In genomic region chr18:26614374-26614773, GRCh38 we compare ENCODE assay signal across 21 cellular contexts.
"Had no signal": no experiment of that assay in that cellular context is flagged by ENCODE, and none has a peak within 500 bp of the region (broad histone marks: within the 10 kb centered on the region; RNA-seq: fewer than 3 reads in every experiment).

No MANE protein-coding gene starts in this region.

- H3K36me3 Mint-ChIP-seq: activated naive CD8-positive, alpha-beta T cell treated with anti-CD3 and anti-CD28 coated beads for 36 hours; immature natural killer cell; stimulated activated memory B cell treated with anti-CD40 and anti-IgM and Interleukin-4, amounts not matched to agents 10 μg/mL and 1 μg/mL and 100 μg/mL, for 72 hours; T-cell had no signal

- H3K9me3 ChIP-seq: left lung, right lobe of liver, vagina had no signal

- H3K27me3 Mint-ChIP-seq: type B pancreatic cell had no signal

- H3K27ac Mint-ChIP-seq: activated B cell treated with CpG ODN at 0.5 μM for 24 hours; activated CD4-positive, alpha-beta T cell treated with anti-CD3 and anti-CD28 coated beads for 36 hours; activated naive CD8-positive, alpha-beta T cell treated with anti-CD3 and anti-CD28 coated beads for 36 hours; immature natural killer cell; nephron; stimulated activated memory B cell treated with anti-CD40 and anti-IgM and Interleukin-4, amounts not matched to agents 10 μg/mL and 1 μg/mL and 100 μg/mL, for 72 hours; T-cell; type B pancreatic cell had no signal

- H3K79me2 ChIP-seq: parathyroid adenoma had no signal

- H3K9ac ChIP-seq: parathyroid adenoma had no signal

- H3K4me3 ChIP-seq: left lung, right lobe of liver, smooth muscle cell, vagina had no signal

- H3K4me1 ChIP-seq: left lung, parathyroid adenoma, right lobe of liver had no signal

- H3K4me3 Mint-ChIP-seq: activated B cell treated with CpG ODN at 0.5 μM for 24 hours; activated CD4-positive, alpha-beta T cell treated with anti-CD3 and anti-CD28 coated beads for 36 hours; activated naive CD8-positive, alpha-beta T cell treated with anti-CD3 and anti-CD28 coated beads for 36 hours; immature natural killer cell; nephron; stimulated activated memory B cell treated with anti-CD40 and anti-IgM and Interleukin-4, amounts not matched to agents 10 μg/mL and 1 μg/mL and 100 μg/mL, for 72 hours; T-cell; type B pancreatic cell had no signal

- H3K4me2 ChIP-seq: smooth muscle cell had no signal

- H3K4me1 Mint-ChIP-seq: activated B cell treated with CpG ODN at 0.5 μM for 24 hours; activated CD4-positive, alpha-beta T cell treated with anti-CD3 and anti-CD28 coated beads for 36 hours; activated naive CD8-positive, alpha-beta T cell treated with anti-CD3 and anti-CD28 coated beads for 36 hours; immature natural killer cell; stimulated activated memory B cell treated with anti-CD40 and anti-IgM and Interleukin-4, amounts not matched to agents 10 μg/mL and 1 μg/mL and 100 μg/mL, for 72 hours; T-cell had no signal

- H3K27me3 ChIP-seq: left lung, right lobe of liver, vagina had no signal

- H3K27ac ChIP-seq: foreskin keratinocyte, left lung, parathyroid adenoma, right lobe of liver, vagina had no signal

- H3K9me3 Mint-ChIP-seq: activated B cell treated with CpG ODN at 0.5 μM for 24 hours; activated naive CD8-positive, alpha-beta T cell treated with anti-CD3 and anti-CD28 coated beads for 36 hours; nephron had no signal

- H3K36me3 ChIP-seq: left lung, right lobe of liver, vagina had no signal

- DNase-seq: activated B cell treated with CpG ODN at 0.5 μM for 24 hours; activated CD4-positive, alpha-beta T cell treated with anti-CD3 and anti-CD28 coated beads for 36 hours; activated CD4-positive, alpha-beta T cell treated with anti-CD3 and anti-CD28 coated beads, Interleukin-2, amount 50 U/mL, for 48 hours; activated naive CD4-positive, alpha-beta T cell treated with Interleukin-2 at 50 U/mL for 16 hours; activated naive CD8-positive, alpha-beta T cell treated with anti-CD3 and anti-CD28 coated beads for 36 hours; activated T-cell treated with anti-CD3 and anti-CD28 coated beads, Interleukin-2, amount 50 U/mL, for 48 hours; cerebellar nuclear complex; erythroblast; immature natural killer cell; kidney glomerular epithelial cell; left lung; right lobe of liver; stimulated activated CD4-positive, alpha-beta T cell treated with anti-CD3 and anti-CD28 coated beads, Interleukin-15, amount 100 ng/mL, for 24 hours; T-cell had no signal

- H2AFZ ChIP-seq: parathyroid adenoma had no signal
